ENCODE assay signal across 19 cellular contexts in genomic region chr1:59271861-59272260, GRCh38. TPM values are rescaled to one million over a fixed set of nuclear protein-coding genes. Genes with fewer than 3 reads are reported as not detected.
A peak's percentile ranks its signal among the peaks of the same experiment; 100 is the strongest.
DNase-seq lines count a peak whose midpoint lies in the region; ATAC-seq and TF ChIP-seq lines count a peak whose summit lies in the region.
"Had no signal": no experiment of that assay in that cellular context is flagged by ENCODE, and none has a peak within 500 bp of the region (broad histone marks: within the 10 kb centered on the region; RNA-seq: fewer than 3 reads in every experiment).

No MANE protein-coding gene starts in this region.

- no peaks in the 10 kb centered on the region for H3K27me3 ChIP-seq in neural progenitor cell
- H3K27me3 ChIP-seq: brain microvascular endothelial cell, suprapubic skin had no signal

- no peaks in the 10 kb centered on the region for H3K36me3 Mint-ChIP-seq in activated naive CD8-positive, alpha-beta T cell treated with anti-CD3 and anti-CD28 coated beads, Interleukin-2, amount 50 U/mL, for 24 hours (ENCODE audit: low read depth)
- peaks cover 2% of the 10 kb centered on the region for H3K36me3 Mint-ChIP-seq in activated naive CD8-positive, alpha-beta T cell treated with anti-CD3 and anti-CD28 coated beads for 36 hours
- H3K36me3 Mint-ChIP-seq in memory B cell (peaks cover 2% of the 10 kb centered on the region), neural progenitor cell (no peaks in the 10 kb centered on the region)
- no peaks in the 10 kb centered on the region for H3K36me3 Mint-ChIP-seq in activated T-cell treated with anti-CD3 and anti-CD28 coated beads, Interleukin-2, amount 50 U/mL, for 4 hours (ENCODE audit: insufficient read depth)
- H3K36me3 Mint-ChIP-seq: activated naive CD4-positive, alpha-beta T cell treated with anti-CD3 and anti-CD28 coated beads, Interleukin-2, amount 50 U/mL, for 24 hours; CD4-positive, CD25-positive, alpha-beta regulatory T cell had no signal

- no peaks in the 10 kb centered on the region for H3K9me3 Mint-ChIP-seq in activated naive CD8-positive, alpha-beta T cell treated with anti-CD3 and anti-CD28 coated beads, Interleukin-2, amount 50 U/mL, for 24 hours
- no peaks in the 10 kb centered on the region for H3K9me3 Mint-ChIP-seq in activated naive CD8-positive, alpha-beta T cell treated with anti-CD3 and anti-CD28 coated beads for 36 hours
- H3K9me3 Mint-ChIP-seq in memory B cell (no peaks in the 10 kb centered on the region), neural progenitor cell (peaks cover 6% of the 10 kb centered on the region)
- no peaks in the 10 kb centered on the region for H3K9me3 Mint-ChIP-seq in activated T-cell treated with anti-CD3 and anti-CD28 coated beads, Interleukin-2, amount 50 U/mL, for 4 hours
- H3K9me3 Mint-ChIP-seq: activated naive CD4-positive, alpha-beta T cell treated with anti-CD3 and anti-CD28 coated beads, Interleukin-2, amount 50 U/mL, for 24 hours had no signal

- H4K20me1 ChIP-seq in neural progenitor cell (ENCODE audit: low read depth), result no peaks in the 10 kb centered on the region

- no peak overlapping the region for H3K4me3 ChIP-seq in neural progenitor cell
- H3K4me3 ChIP-seq: coronary artery, lower lobe of right lung, suprapubic skin had no signal

- DNase-seq in activated naive CD8-positive, alpha-beta T cell treated with anti-CD3 and anti-CD28 coated beads, Interleukin-2, amount 50 U/mL, for 24 hours, result no peak
- no peak for DNase-seq in activated naive CD8-positive, alpha-beta T cell treated with anti-CD3 and anti-CD28 coated beads for 36 hours
- no peak for DNase-seq in memory B cell (ENCODE audit: low spot score in 2 of 2)
- no peak for DNase-seq in ureter (ENCODE audit: low spot score)
- no peak for DNase-seq in neural progenitor cell (ENCODE audit: low spot score)
- no peak for DNase-seq in activated T-cell treated with anti-CD3 and anti-CD28 coated beads, Interleukin-2, amount 50 U/mL, for 4 hours
- no peak for DNase-seq in amygdala (lab: John Stamatoyannopoulos, UW)
- DNase-seq: activated T-cell treated with anti-CD3 and anti-CD28 coated beads, Interleukin-2, amount 50 U/mL, for 1 hour; lower lobe of right lung; NCI-H1930; NK-92 treated with Interleukin-12 subunit alpha and Interleukin-12 subunit beta, amount 100 ng/mL, for 24 hours; SW 1271 had no signal

- H3K4me2 ChIP-seq in neural progenitor cell, result no peak overlapping the region

- no peak overlapping the region for H2AFZ ChIP-seq in neural progenitor cell (replicated peaks)

- ATAC-seq in activated naive CD8-positive, alpha-beta T cell treated with anti-CD3 and anti-CD28 coated beads, Interleukin-2, amount 50 U/mL, for 24 hours, result no peak
- ATAC-seq in HG03342 (IDR thresholded peaks at IDR 0.05; ENCODE audit: unreplicated experiment) (peak; percentile 42), memory B cell (ENCODE audit: low read depth) (peak; percentile 39)
- ATAC-seq in activated T-cell treated with anti-CD3 and anti-CD28 coated beads, Interleukin-2, amount 50 U/mL, for 4 hours, result no peak
- ATAC-seq: lower lobe of right lung had no signal

- no peak for TF ChIP-seq CTCF in neural progenitor cell (IDR thresholded peaks at IDR 0.05)

- no peaks in the 10 kb centered on the region for H3K36me3 ChIP-seq in neural progenitor cell
- H3K36me3 ChIP-seq: brain microvascular endothelial cell, lower lobe of right lung, suprapubic skin had no signal

- H3K9me3 ChIP-seq in neural progenitor cell (ENCODE audit: low read depth), result no peaks in the 10 kb centered on the region
- H3K9me3 ChIP-seq: lower lobe of right lung, suprapubic skin had no signal

- H3K27me3 Mint-ChIP-seq in activated naive CD8-positive, alpha-beta T cell treated with anti-CD3 and anti-CD28 coated beads, Interleukin-2, amount 50 U/mL, for 24 hours, result peaks cover 9% of the 10 kb centered on the region
- peaks cover 19% of the 10 kb centered on the region for H3K27me3 Mint-ChIP-seq in activated naive CD8-positive, alpha-beta T cell treated with anti-CD3 and anti-CD28 coated beads for 36 hours
- H3K27me3 Mint-ChIP-seq in memory B cell (no peaks in the 10 kb centered on the region), neural progenitor cell (ENCODE audit: insufficient read depth, low read depth) (no peaks in the 10 kb centered on the region)
- H3K27me3 Mint-ChIP-seq in activated T-cell treated with anti-CD3 and anti-CD28 coated beads, Interleukin-2, amount 50 U/mL, for 4 hours (ENCODE audit: low read depth), result peaks cover 20% of the 10 kb centered on the region

- H3K27ac Mint-ChIP-seq in activated naive CD8-positive, alpha-beta T cell treated with anti-CD3 and anti-CD28 coated beads, Interleukin-2, amount 50 U/mL, for 24 hours, result peak overlapping the region; percentile 72
- H3K27ac Mint-ChIP-seq in activated naive CD8-positive, alpha-beta T cell treated with anti-CD3 and anti-CD28 coated beads for 36 hours, result no peak overlapping the region
- H3K27ac Mint-ChIP-seq in memory B cell (no peak overlapping the region), neural progenitor cell (no peak overlapping the region)
- H3K27ac Mint-ChIP-seq: activated naive CD4-positive, alpha-beta T cell treated with anti-CD3 and anti-CD28 coated beads, Interleukin-2, amount 50 U/mL, for 24 hours; CD4-positive, CD25-positive, alpha-beta regulatory T cell had no signal

- H3K79me2 ChIP-seq in neural progenitor cell (ENCODE audit: low read depth), result no peaks in the 10 kb centered on the region

- no peak overlapping the region for H3K9ac ChIP-seq in neural progenitor cell

- H3K4me1 ChIP-seq in neural progenitor cell, result no peaks in the 10 kb centered on the region

- no peak overlapping the region for H3K4me3 Mint-ChIP-seq in activated naive CD8-positive, alpha-beta T cell treated with anti-CD3 and anti-CD28 coated beads, Interleukin-2, amount 50 U/mL, for 24 hours
- no peak overlapping the region for H3K4me3 Mint-ChIP-seq in activated naive CD8-positive, alpha-beta T cell treated with anti-CD3 and anti-CD28 coated beads for 36 hours
- H3K4me3 Mint-ChIP-seq in memory B cell (no peak overlapping the region), neural progenitor cell (no peak overlapping the region)
- H3K4me3 Mint-ChIP-seq in activated T-cell treated with anti-CD3 and anti-CD28 coated beads, Interleukin-2, amount 50 U/mL, for 4 hours, result no peak overlapping the region
- H3K4me3 Mint-ChIP-seq: activated naive CD4-positive, alpha-beta T cell treated with anti-CD3 and anti-CD28 coated beads, Interleukin-2, amount 50 U/mL, for 24 hours; CD4-positive, CD25-positive, alpha-beta regulatory T cell had no signal

- H3K4me1 Mint-ChIP-seq in activated naive CD8-positive, alpha-beta T cell treated with anti-CD3 and anti-CD28 coated beads, Interleukin-2, amount 50 U/mL, for 24 hours, result peaks cover 22% of the 10 kb centered on the region
- H3K4me1 Mint-ChIP-seq in activated naive CD8-positive, alpha-beta T cell treated with anti-CD3 and anti-CD28 coated beads for 36 hours, result peaks cover 7% of the 10 kb centered on the region
- peaks cover 22% of the 10 kb centered on the region for H3K4me1 Mint-ChIP-seq in memory B cell
- H3K4me1 Mint-ChIP-seq in neural progenitor cell, result no peaks in the 10 kb centered on the region
- no peaks in the 10 kb centered on the region for H3K4me1 Mint-ChIP-seq in activated T-cell treated with anti-CD3 and anti-CD28 coated beads, Interleukin-2, amount 50 U/mL, for 4 hours (ENCODE audit: low read depth)
- H3K4me1 Mint-ChIP-seq: activated naive CD4-positive, alpha-beta T cell treated with anti-CD3 and anti-CD28 coated beads, Interleukin-2, amount 50 U/mL, for 24 hours had no signal

- H3F3A ChIP-seq in neural progenitor cell (ENCODE audit: low read depth), result no peaks in the 10 kb centered on the region

- H3K27ac ChIP-seq in neural progenitor cell, result no peak overlapping the region
- H3K27ac ChIP-seq: lower lobe of right lung, RWPE1, suprapubic skin had no signal

RNA-seq across cellular contexts. Expression of gene FGGY, which starts 25.0 kb away (rescaled TPM):
- 1 to 10 TPM; 6.6 to 9.7 TPM for total RNA-seq in activated naive CD8-positive, alpha-beta T cell treated with anti-CD3 and anti-CD28 coated beads for 36 hours
- total RNA-seq in ureter, result 38.8 TPM
- 32.5 and 32.9 TPM in 2 replicates for total RNA-seq in neural progenitor cell (ENCODE audit: low replicate concordance)
- 1 to 10 TPM; 2.5 to 4.8 (median 3.1) TPM for total RNA-seq in activated T-cell treated with anti-CD3 and anti-CD28 coated beads, Interleukin-2, amount 50 U/mL, for 4 hours

Comparison
In these comparisons a context has a peak if more than half of its experiments do, and no peak if none do; other contexts are left out.
1. ATAC-seq: peak in HG03342 (single experiment) and memory B cell (single experiment); none in activated naive CD8-positive, alpha-beta T cell treated with anti-CD3 and anti-CD28 coated beads, Interleukin-2, amount 50 U/mL, for 24 hours (single experiment) and activated T-cell treated with anti-CD3 and anti-CD28 coated beads, Interleukin-2, amount 50 U/mL, for 4 hours (0 of 2).